7 cellular contexts compared by ENCODE assay signal in genomic region chr3:175149675-175150074, GRCh38.
DNase-seq lines count a peak whose midpoint lies in the region; ATAC-seq and TF ChIP-seq lines count a peak whose summit lies in the region.

No MANE protein-coding gene starts in this region.

- H3K27ac Mint-ChIP-seq in stimulated activated effector memory CD8-positive, alpha-beta T cell treated with anti-CD3 and anti-CD28 coated beads, Interleukin-12 subunit alpha, Interleukin-12 subunit beta, amount 100 ng/mL, for 72 hours, result no peak overlapping the region

- H3K4me1 ChIP-seq in RWPE2 (ENCODE audit: insufficient read depth, poor library complexity, severe bottlenecking) (peaks cover 21% of the 10 kb centered on the region), stomach (no peaks in the 10 kb centered on the region), ascending aorta (no peaks in the 10 kb centered on the region)

- no peak overlapping the region for H3K27ac ChIP-seq in RWPE2 (ENCODE audit: poor library complexity, severe bottlenecking)
- no peak overlapping the region for H3K27ac ChIP-seq in stomach
- H3K27ac ChIP-seq in ascending aorta, result no peak overlapping the region

- TF ChIP-seq CTCF in RWPE2 (IDR thresholded peaks at IDR 0.05; ENCODE audit: poor library complexity, severe bottlenecking) (no peak), stomach (IDR thresholded peaks at IDR 0.05) (no peak), ascending aorta (IDR thresholded peaks at IDR 0.05) (no peak)

- H3K9me3 ChIP-seq in RWPE2 (ENCODE audit: severe bottlenecking) (no peaks in the 10 kb centered on the region), stomach (no peaks in the 10 kb centered on the region), ascending aorta (no peaks in the 10 kb centered on the region)

- no peak overlapping the region for H3K4me3 Mint-ChIP-seq in stimulated activated effector memory CD8-positive, alpha-beta T cell treated with anti-CD3 and anti-CD28 coated beads, Interleukin-12 subunit alpha, Interleukin-12 subunit beta, amount 100 ng/mL, for 72 hours

- H3K36me3 Mint-ChIP-seq in stimulated activated effector memory CD8-positive, alpha-beta T cell treated with anti-CD3 and anti-CD28 coated beads, Interleukin-12 subunit alpha, Interleukin-12 subunit beta, amount 100 ng/mL, for 72 hours, result no peaks in the 10 kb centered on the region

- no peak for TF ChIP-seq EP300 in stomach (IDR thresholded peaks at IDR 0.05)

- H3K4me3 ChIP-seq in RWPE2 (ENCODE audit: severe bottlenecking) (no peak overlapping the region), stomach (no peak overlapping the region), ascending aorta (no peak overlapping the region)

- peaks cover 3% of the 10 kb centered on the region for H3K27me3 ChIP-seq in RWPE2 (ENCODE audit: insufficient read depth, poor library complexity, severe bottlenecking)
- no peaks in the 10 kb centered on the region for H3K27me3 ChIP-seq in stomach
- H3K27me3 ChIP-seq in ascending aorta, result no peaks in the 10 kb centered on the region

- peak; percentile 44 for DNase-seq in M059J (ENCODE audit: low read depth)
- peak; percentile 84 for DNase-seq in RWPE2 (ENCODE audit: low spot score)
- DNase-seq in stomach, result peak; percentile 32
- DNase-seq in GM03348 (ENCODE audit: low spot score), result no peak
- no peak for DNase-seq in ascending aorta (ENCODE audit: low spot score in 2 of 2)
- DNase-seq in stimulated activated effector memory CD8-positive, alpha-beta T cell treated with anti-CD3 and anti-CD28 coated beads, Interleukin-12 subunit alpha, Interleukin-12 subunit beta, amount 100 ng/mL, for 72 hours (ENCODE audit: low spot score in 2 of 2), result no peak

- H3K36me3 ChIP-seq in RWPE2 (ENCODE audit: low read depth) (no peaks in the 10 kb centered on the region), stomach (no peaks in the 10 kb centered on the region), ascending aorta (no peaks in the 10 kb centered on the region)

- WGBS in stomach, 5 donors, result 49 to 65% (median 55%) methylated on average over 4 of the region's 4 CpGs

- intact Hi-C loops in stomach (cut with DNase I; ENCODE audit: low total_unique reads), result no loop called here
- intact Hi-C loops in ascending aorta (cut with DNase I), result no loop called here

- ATAC-seq in GM21576 (IDR thresholded peaks at IDR 0.05; ENCODE audit: unreplicated experiment) (peak; percentile 49), RWPE2 (ENCODE audit: low read depth) (peak; percentile 18; the same call in 1 of the 3 replicates)
- no peak for ATAC-seq in stimulated activated effector memory CD8-positive, alpha-beta T cell treated with anti-CD3 and anti-CD28 coated beads, Interleukin-12 subunit alpha, Interleukin-12 subunit beta, amount 100 ng/mL, for 72 hours

- TF ChIP-seq POLR2A in stomach (IDR thresholded peaks at IDR 0.05), result no peak

- H3K9me3 Mint-ChIP-seq in stimulated activated effector memory CD8-positive, alpha-beta T cell treated with anti-CD3 and anti-CD28 coated beads, Interleukin-12 subunit alpha, Interleukin-12 subunit beta, amount 100 ng/mL, for 72 hours, result peaks cover 3% of the 10 kb centered on the region

- no peaks in the 10 kb centered on the region for H3K4me1 Mint-ChIP-seq in stimulated activated effector memory CD8-positive, alpha-beta T cell treated with anti-CD3 and anti-CD28 coated beads, Interleukin-12 subunit alpha, Interleukin-12 subunit beta, amount 100 ng/mL, for 72 hours

Comparison
In these comparisons a context has a peak if more than half of its experiments do, and no peak if none do; other contexts are left out.
1. DNase-seq: peak in M059J (single experiment), RWPE2 (single experiment) and stomach (single experiment); none in GM03348 (single experiment), ascending aorta (0 of 2) and stimulated activated effector memory CD8-positive, alpha-beta T cell treated with anti-CD3 and anti-CD28 coated beads, Interleukin-12 subunit alpha, Interleukin-12 subunit beta, amount 100 ng/mL, for 72 hours (0 of 2).